8 cellular contexts compared by ENCODE assay signal in the genomic region with DNA sequence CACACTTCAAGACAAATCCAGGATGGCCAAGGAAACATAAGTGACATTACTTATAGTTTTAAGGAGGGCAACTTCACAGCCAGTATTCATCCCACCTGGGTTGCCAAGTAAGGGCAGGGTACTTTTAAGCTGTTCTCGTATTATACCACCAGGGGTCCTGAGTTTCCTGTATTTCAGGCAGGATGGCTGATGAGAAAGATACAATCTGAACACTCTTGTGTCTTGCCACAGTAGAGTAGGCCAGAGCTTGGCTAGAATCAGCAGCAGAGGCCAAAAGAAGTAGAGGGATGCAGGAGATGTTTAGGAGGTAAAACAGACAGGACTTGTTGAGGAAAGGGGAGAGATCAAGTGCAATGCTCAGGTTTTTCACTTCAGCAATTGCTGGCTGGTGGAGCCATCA. TPM values are rescaled to one million over a fixed set of nuclear protein-coding genes. Genes with fewer than 3 reads are reported as not detected.
DNase-seq lines count a peak whose midpoint lies in the region; ATAC-seq and TF ChIP-seq lines count a peak whose summit lies in the region.
"Not testable (repeated sequence)": the region's sequence is repeated elsewhere in the genome, so short reads cannot be mapped to it uniquely, and the experiment has no call there.

No MANE protein-coding gene starts in this region.

- peak; percentile 76 for ATAC-seq in DND-41 (ENCODE audit: insufficient read depth, low read depth)
- ATAC-seq in activated T-cell treated with anti-CD3 and anti-CD28 coated beads, Interleukin-2, amount 50 U/mL, for 72 hours (replicated peaks in 1 of 2): peak; percentile 58 to 59
- peak; percentile 70 for ATAC-seq in stimulated activated naive CD8-positive, alpha-beta T cell treated with anti-CD3 and anti-CD28 coated beads, Interleukin-15, amount 100 ng/mL, for 72 hours

- not testable (repeated sequence) for H3K9me3 Mint-ChIP-seq in activated T-cell treated with anti-CD3 and anti-CD28 coated beads, Interleukin-2, amount 50 U/mL, for 72 hours; stimulated activated naive CD8-positive, alpha-beta T cell treated with anti-CD3 and anti-CD28 coated beads, Interleukin-15, amount 100 ng/mL, for 72 hours

- H3K27ac ChIP-seq in DND-41 (ENCODE audit: low read length): not testable (repeated sequence)

- not testable (repeated sequence) for H3K4me3 Mint-ChIP-seq in activated T-cell treated with anti-CD3 and anti-CD28 coated beads, Interleukin-2, amount 50 U/mL, for 72 hours; stimulated activated naive CD8-positive, alpha-beta T cell treated with anti-CD3 and anti-CD28 coated beads, Interleukin-15, amount 100 ng/mL, for 72 hours

- not testable (repeated sequence) for H3K27me3 Mint-ChIP-seq in activated T-cell treated with anti-CD3 and anti-CD28 coated beads, Interleukin-2, amount 50 U/mL, for 72 hours (ENCODE audit: low read depth); stimulated activated naive CD8-positive, alpha-beta T cell treated with anti-CD3 and anti-CD28 coated beads, Interleukin-15, amount 100 ng/mL, for 72 hours

- not testable (repeated sequence) for H3K36me3 Mint-ChIP-seq in activated T-cell treated with anti-CD3 and anti-CD28 coated beads, Interleukin-2, amount 50 U/mL, for 72 hours (ENCODE audit: insufficient read depth in 2 of 2)

- not testable (repeated sequence) for H3K4me1 Mint-ChIP-seq in activated T-cell treated with anti-CD3 and anti-CD28 coated beads, Interleukin-2, amount 50 U/mL, for 72 hours (ENCODE audit: low read depth)
- peaks cover 11% of the 10 kb centered on the region for H3K4me1 Mint-ChIP-seq in stimulated activated naive CD8-positive, alpha-beta T cell treated with anti-CD3 and anti-CD28 coated beads, Interleukin-15, amount 100 ng/mL, for 72 hours

- not testable (repeated sequence) for H3K9ac ChIP-seq in DND-41 (ENCODE audit: low read depth, low read length)

- peak; percentile 48 for DNase-seq in DND-41
- peak; percentile 11 for DNase-seq in H7
- DNase-seq in MV-4-11 (lab: John Stamatoyannopoulos, UW): peak; percentile 58
- peak; percentile 42 for DNase-seq in RPMI7951 (ENCODE audit: low read depth)
- DNase-seq in activated T-cell treated with anti-CD3 and anti-CD28 coated beads, Interleukin-2, amount 50 U/mL, for 72 hours: peak; percentile 33 to 36
- peak; percentile 39 to 40 for DNase-seq in erythroblast (lab: John Stamatoyannopoulos, UW)
- peak; percentile 24 for DNase-seq in medulla oblongata (ENCODE audit: extremely low spot score)
- DNase-seq in stimulated activated naive CD8-positive, alpha-beta T cell treated with anti-CD3 and anti-CD28 coated beads, Interleukin-15, amount 100 ng/mL, for 72 hours: peak; percentile 32 to 47

- not testable (repeated sequence) for H3K27me3 ChIP-seq in DND-41 (ENCODE audit: insufficient read depth, low read length, poor library complexity); H7 (ENCODE audit: control insufficient read depth, insufficient read depth, low read length)

- not testable (repeated sequence) for H3K4me2 ChIP-seq in DND-41 (ENCODE audit: insufficient read depth, low read length)

- not testable (repeated sequence) for TF ChIP-seq POLR2A in erythroblast (IDR thresholded peaks at IDR 0.05; ENCODE audit: low read length)

- not testable (repeated sequence) for H4K20me1 ChIP-seq in DND-41 (ENCODE audit: insufficient read depth, low read length)

- H3K4me1 ChIP-seq in DND-41 (ENCODE audit: insufficient read depth, low read length): not testable (repeated sequence)

- H2AFZ ChIP-seq in DND-41 (ENCODE audit: low read depth, low read length): not testable (repeated sequence)

- H3K36me3 ChIP-seq in DND-41 (ENCODE audit: insufficient read depth, low read length); H7 (replicated peaks; ENCODE audit: control insufficient read depth, insufficient read depth, low read length): not testable (repeated sequence)

- not testable (repeated sequence) for H3K79me2 ChIP-seq in DND-41 (ENCODE audit: insufficient read depth, low read length)

- H3K9me3 ChIP-seq in DND-41 (ENCODE audit: insufficient read depth, low read length, severe bottlenecking): not testable (repeated sequence)

- TF ChIP-seq CTCF in DND-41 (IDR thresholded peaks at IDR 0.05; ENCODE audit: borderline replicate concordance, extremely low read depth, low read length, poor library complexity, severe bottlenecking): peak; percentile 53

- not testable (repeated sequence) for H3K4me3 ChIP-seq in DND-41 (ENCODE audit: low read depth in 1 of 2, low read length in 2 of 2); H7 (ENCODE audit: insufficient read depth, low read depth, low read length)

- H3K27ac Mint-ChIP-seq in activated T-cell treated with anti-CD3 and anti-CD28 coated beads, Interleukin-2, amount 50 U/mL, for 72 hours; stimulated activated naive CD8-positive, alpha-beta T cell treated with anti-CD3 and anti-CD28 coated beads, Interleukin-15, amount 100 ng/mL, for 72 hours: not testable (repeated sequence)

RNA-seq across cellular contexts. Expression of a gene that starts 3.1 kb away (rescaled TPM):
- total RNA-seq in H7 (2014; rRNA removed; shearing (Covaris generic)): 13.0 and 15.0 TPM in 2 replicates
- total RNA-seq in RPMI7951 (2014; rRNA removed; shearing (Covaris generic)): 5.2 and 6.4 TPM in 2 replicates
- 10 to 100 TPM; 23.2 to 25.5 TPM for total RNA-seq in activated T-cell treated with anti-CD3 and anti-CD28 coated beads, Interleukin-2, amount 50 U/mL, for 72 hours
